10 cellular contexts compared by ENCODE assay signal in the genomic region with DNA sequence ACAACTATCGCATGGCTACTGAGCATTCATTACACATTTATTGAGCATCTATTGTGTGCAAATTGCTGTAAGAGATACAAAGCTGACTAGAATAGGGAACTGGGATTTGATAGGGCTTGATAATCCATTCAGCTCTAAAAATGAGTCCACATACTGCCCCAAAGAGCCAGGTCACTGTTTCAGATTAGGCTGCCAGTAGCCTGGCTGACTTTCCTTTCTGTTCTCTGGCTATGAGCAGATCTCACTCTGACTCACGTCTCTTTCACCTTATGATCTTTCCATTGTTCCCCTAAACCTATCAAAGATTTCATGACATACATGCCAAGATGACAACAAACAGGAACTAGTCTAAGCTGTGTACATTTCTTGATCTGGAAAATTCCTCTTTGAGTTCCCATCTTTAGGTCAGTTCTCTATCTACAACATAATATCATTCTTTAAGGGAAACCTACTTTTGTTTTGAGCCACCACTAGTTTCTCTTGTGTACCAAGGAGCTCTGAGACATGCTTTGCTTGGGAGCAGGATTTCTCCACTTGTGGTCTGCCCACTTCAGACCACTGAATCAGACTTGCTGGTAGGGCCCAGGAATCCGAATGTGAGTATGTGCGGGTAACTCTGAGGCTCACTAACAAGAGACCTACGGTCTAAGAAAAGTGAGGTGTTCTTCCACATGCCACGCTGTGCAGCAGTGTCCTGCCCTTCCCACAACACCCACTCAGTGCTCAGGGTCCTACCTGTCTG. TPM values are rescaled to one million over a fixed set of nuclear protein-coding genes. Genes with fewer than 3 reads are reported as not detected.
DNase-seq lines count a peak whose midpoint lies in the region; ATAC-seq and TF ChIP-seq lines count a peak whose summit lies in the region.
"Had no signal": no experiment of that assay in that cellular context is flagged by ENCODE, and none has a peak within 500 bp of the region (broad histone marks: within the 10 kb centered on the region; RNA-seq: fewer than 3 reads in every experiment).

No MANE protein-coding gene starts in this region.

- TF ChIP-seq CTCF in GM13977 (IDR thresholded peaks at IDR 0.05; ENCODE audit: extremely low read depth, insufficient read depth, missing control alignments) (no peak), upper lobe of right lung (IDR thresholded peaks at IDR 0.05) (no peak)

- peak overlapping the region; percentile 81 for H3K27ac Mint-ChIP-seq in T-helper 2 cell treated with Interferon-gamma antibody and Interleukin-4, amounts not matched to agents 5 μg/mL and 100 μg/mL, for 36 hours
- H3K27ac Mint-ChIP-seq: nephron progenitor cell had no signal

- H3K9me3 Mint-ChIP-seq in T-helper 2 cell treated with Interferon-gamma antibody and Interleukin-4, amounts not matched to agents 5 μg/mL and 100 μg/mL, for 36 hours: no peaks in the 10 kb centered on the region
- H3K9me3 Mint-ChIP-seq: nephron progenitor cell had no signal

- H3K9me3 ChIP-seq in upper lobe of right lung: no peaks in the 10 kb centered on the region

- H3K4me3 Mint-ChIP-seq in T-helper 2 cell treated with Interferon-gamma antibody and Interleukin-4, amounts not matched to agents 5 μg/mL and 100 μg/mL, for 36 hours: no peak overlapping the region
- H3K4me3 Mint-ChIP-seq: nephron progenitor cell had no signal

- intact Hi-C loops in upper lobe of right lung (cut with DNase I): no loop called here

- peak; percentile 64 for DNase-seq in GM13977 (ENCODE audit: low spot score)
- peak; percentile 56 for DNase-seq in T-helper 2 cell treated with Interferon-gamma antibody and Interleukin-4, amounts not matched to agents 5 μg/mL and 100 μg/mL, for 36 hours (ENCODE audit: low spot score)
- peak; percentile 75 for DNase-seq in glomerular endothelial cell (ENCODE audit: extremely low read depth, low read depth, low spot score)
- DNase-seq in upper lobe of right lung: no peak
- no peak for DNase-seq in NCI-H524 treated with DMSO at 0.1 percent for 48 hours (lab: John Stamatoyannopoulos, UW)
- DNase-seq in amniotic stem cell (lab: John Stamatoyannopoulos, UW): no peak
- DNase-seq: nephron progenitor cell had no signal

- H3K27me3 ChIP-seq in upper lobe of right lung: no peaks in the 10 kb centered on the region

- H3K36me3 ChIP-seq in upper lobe of right lung: peaks cover 73% of the 10 kb centered on the region

- no peaks in the 10 kb centered on the region for H3K4me1 ChIP-seq in upper lobe of right lung

- peaks cover 91% of the 10 kb centered on the region for H3K36me3 Mint-ChIP-seq in T-helper 2 cell treated with Interferon-gamma antibody and Interleukin-4, amounts not matched to agents 5 μg/mL and 100 μg/mL, for 36 hours (ENCODE audit: low read depth)

- peak; percentile 61 for ATAC-seq in GM21717 (IDR thresholded peaks at IDR 0.05; ENCODE audit: unreplicated experiment)
- no peak for ATAC-seq in HG03095 (IDR thresholded peaks at IDR 0.05; ENCODE audit: unreplicated experiment)
- no peak for ATAC-seq in upper lobe of right lung

- H3K27ac ChIP-seq in upper lobe of right lung: no peak overlapping the region
- H3K27ac ChIP-seq: HL-60 had no signal

- H3K4me3 ChIP-seq in upper lobe of right lung: no peak overlapping the region

- H3K27me3 Mint-ChIP-seq in T-helper 2 cell treated with Interferon-gamma antibody and Interleukin-4, amounts not matched to agents 5 μg/mL and 100 μg/mL, for 36 hours (ENCODE audit: low read depth): no peaks in the 10 kb centered on the region

- in situ Hi-C loops in GM13977 (cut with MboI; ENCODE audit: low pct_unique_long_range_greater_than_20kb, low sequenced_read_pairs, unreplicated experiment): no loop called here

- peaks cover 74% of the 10 kb centered on the region for H3K4me1 Mint-ChIP-seq in T-helper 2 cell treated with Interferon-gamma antibody and Interleukin-4, amounts not matched to agents 5 μg/mL and 100 μg/mL, for 36 hours (ENCODE audit: low read depth)

RNA-seq across cellular contexts. Expression of a gene that starts 40.9 kb away (rescaled TPM):
- total RNA-seq in glomerular endothelial cell: 1,004 and 1,319 TPM in 2 replicates
- total RNA-seq in upper lobe of right lung: 70.5 TPM

Comparison
In these comparisons a context has a peak if more than half of its experiments do, and no peak if none do; other contexts are left out.
1. DNase-seq: peak in GM13977 (single experiment), T-helper 2 cell treated with Interferon-gamma antibody and Interleukin-4, amounts not matched to agents 5 μg/mL and 100 μg/mL, for 36 hours (single experiment) and glomerular endothelial cell (single experiment); none in upper lobe of right lung (single experiment), NCI-H524 treated with DMSO at 0.1 percent for 48 hours (single experiment) and amniotic stem cell (single experiment).
2. RNA of a gene that starts 40.9 kb away (total RNA-seq): 1,004 to 1,319 TPM in glomerular endothelial cell; 70.5 TPM in upper lobe of right lung (single experiment); every median in the first group is over 10 times any median in the second.